In genomic region chr3:39110041-39110639, GRCh38 we compare ENCODE assay signal across 18 cellular contexts. TPM values are rescaled to one million over a fixed set of nuclear protein-coding genes. Genes with fewer than 3 reads are reported as not detected.
"Had no signal": no experiment of that assay in that cellular context is flagged by ENCODE, and none has a peak within 500 bp of the region (broad histone marks: within the 10 kb centered on the region; RNA-seq: fewer than 3 reads in every experiment).

No MANE protein-coding gene starts in this region.

- ATAC-seq: activated CD4-positive, alpha-beta T cell treated with anti-CD3 and anti-CD28 coated beads for 36 hours; activated CD8-positive, alpha-beta T cell treated with anti-CD3 and anti-CD28 coated beads for 36 hours; left colon had no signal

- H3K27me3 ChIP-seq: neutrophil, transverse colon, vagina had no signal

- H3K9me3 ChIP-seq: neutrophil, transverse colon, vagina had no signal

- H3K27me3 Mint-ChIP-seq: activated CD4-positive, alpha-beta T cell treated with anti-CD3 and anti-CD28 coated beads for 36 hours; activated CD8-positive, alpha-beta T cell treated with anti-CD3 and anti-CD28 coated beads for 36 hours; naive B cell had no signal

- H3K9me3 Mint-ChIP-seq: activated CD8-positive, alpha-beta T cell treated with anti-CD3 and anti-CD28 coated beads for 36 hours; activated naive CD8-positive, alpha-beta T cell treated with anti-CD3 and anti-CD28 coated beads, Interleukin-2, amount 10 ng/mL, durations not matched to agents 7 days and 5 days; brain; naive B cell had no signal

- H3K4me3 Mint-ChIP-seq: activated CD4-positive, alpha-beta T cell treated with anti-CD3 and anti-CD28 coated beads for 36 hours; activated CD8-positive, alpha-beta T cell treated with anti-CD3 and anti-CD28 coated beads for 36 hours; activated naive CD8-positive, alpha-beta T cell treated with anti-CD3 and anti-CD28 coated beads, Interleukin-2, amount 10 ng/mL, durations not matched to agents 7 days and 5 days had no signal

- DNase-seq: activated CD4-positive, alpha-beta T cell treated with anti-CD3 and anti-CD28 coated beads for 36 hours; activated CD8-positive, alpha-beta T cell treated with anti-CD3 and anti-CD28 coated beads for 36 hours; activated naive CD4-positive, alpha-beta T cell; activated naive CD8-positive, alpha-beta T cell treated with anti-CD3 and anti-CD28 coated beads, Interleukin-2, amount 10 ng/mL, durations not matched to agents 7 days and 5 days; effector CD8-positive, alpha-beta T cell; left colon; naive B cell; retina; stimulated activated CD4-positive, alpha-beta T cell treated with anti-CD3 and anti-CD28 coated beads, Interleukin-4, amount 100 ng/mL, for 1 hour; stimulated activated naive CD4-positive, alpha-beta T cell treated with Interleukin-2 at 50 U/mL for 16 hours; substantia nigra; T-helper 1 cell; transverse colon had no signal

- H3K36me3 Mint-ChIP-seq: activated naive CD8-positive, alpha-beta T cell treated with anti-CD3 and anti-CD28 coated beads, Interleukin-2, amount 10 ng/mL, durations not matched to agents 7 days and 5 days; brain had no signal

- FAIRE-seq: frontal cortex had no signal

- H3K4me3 ChIP-seq: transverse colon, vagina had no signal

- H3K27ac ChIP-seq: neutrophil, transverse colon, vagina, VCaP had no signal

- H3K36me3 ChIP-seq: neutrophil, transverse colon, vagina had no signal

- H3K27ac Mint-ChIP-seq: activated CD4-positive, alpha-beta T cell treated with anti-CD3 and anti-CD28 coated beads for 36 hours; activated CD8-positive, alpha-beta T cell treated with anti-CD3 and anti-CD28 coated beads for 36 hours; activated naive CD8-positive, alpha-beta T cell treated with anti-CD3 and anti-CD28 coated beads, Interleukin-2, amount 10 ng/mL, durations not matched to agents 7 days and 5 days had no signal

RNA-seq across cellular contexts. Expression of gene SCN11A, which starts 58.4 kb away (rescaled TPM):
- total RNA-seq: activated CD8-positive, alpha-beta T cell treated with anti-CD3 and anti-CD28 coated beads for 36 hours; vagina had no signal
